1 cellular context compared by ENCODE assay signal in genomic region chr3:25582242-25582641, GRCh38.
A peak's percentile ranks its signal among the peaks of the same experiment; 100 is the strongest.
TF ChIP-seq lines count a peak whose summit lies in the region.

No MANE protein-coding gene starts in this region.

TF ChIP-seq in K562, 482 proteins besides CTCF, POLR2A, EP300 and RAD21 (continued from another document and continues in another):
- TF ChIP-seq HINFP (tag; conservative IDR thresholded peaks at IDR 0.05; ENCODE audit: low read depth) (no peak), SREBF1 (IDR thresholded peaks at IDR 0.05; ENCODE audit: borderline replicate concordance, low read depth, low read length) (no peak), NFRKB (IDR thresholded peaks at IDR 0.05; ENCODE audit: low read depth) (no peak), CTBP1 (IDR thresholded peaks at IDR 0.05; ENCODE audit: borderline replicate concordance) (peak; percentile 97), CTCFL (IDR thresholded peaks at IDR 0.05; ENCODE audit: borderline replicate concordance, insufficient read depth, low read depth, low read length, poor library complexity, severe bottlenecking) (no peak), NRF1 (conservative IDR thresholded peaks at IDR 0.05 in 1 of 2, IDR thresholded peaks at IDR 0.05 in 1 of 2) (peak; percentile 56 to 59), CEBPG (CRISPR knock-in tag; IDR thresholded peaks at IDR 0.05) (peak; percentile 41; the same call in 1 of the 2 replicates), CEBPG (tag; conservative IDR thresholded peaks at IDR 0.05 in 1 of 2, IDR thresholded peaks at IDR 0.05 in 1 of 2) (peak; percentile 47 to 72; a peak in 3 of 4 replicates), ZNF740 (CRISPR knock-in tag; IDR thresholded peaks at IDR 0.05) (no peak), ZNF740 (tag; IDR thresholded peaks at IDR 0.05) (no peak), ASH1L (IDR thresholded peaks at IDR 0.05; ENCODE audit: borderline replicate concordance, low read depth, partially characterized antibody) (no peak), PTBP1 (IDR thresholded peaks at IDR 0.05; ENCODE audit: low read depth, low read length) (no peak), ZFX (CRISPR knock-in tag; IDR thresholded peaks at IDR 0.05) (peak; percentile 50), PTRF (tag; IDR thresholded peaks at IDR 0.05) (no peak), ZBTB7A (IDR thresholded peaks at IDR 0.05; ENCODE audit: borderline replicate concordance, control insufficient read depth, low read depth, low read length) (peak; percentile 60; the same call in 1 of the 2 replicates), ZNF24 (IDR thresholded peaks at IDR 0.05) (no peak), OTX1 (CRISPR knock-in tag; IDR thresholded peaks at IDR 0.05) (no peak), ZBTB33 (CRISPR knock-in tag; IDR thresholded peaks at IDR 0.05) (no peak), SNIP1 (IDR thresholded peaks at IDR 0.05; ENCODE audit: low read depth) (no peak), HBP1 (CRISPR knock-in tag; IDR thresholded peaks at IDR 0.05) (no peak), CBX3 (IDR thresholded peaks at IDR 0.05; ENCODE audit: borderline replicate concordance in 1 of 2, low read length in 2 of 2) (peak in 1 of 2 experiments; percentile 62; a peak in 1 of 3 replicates), CUX1 (CRISPR knock-in tag; IDR thresholded peaks at IDR 0.05) (no peak), FOXK2 (conservative IDR thresholded peaks at IDR 0.05 in 1 of 2, IDR thresholded peaks at IDR 0.05 in 1 of 2; ENCODE audit: low read depth in 2 of 2) (peak; percentile 59 to 75; a peak in 3 of 4 replicates), SNAPC5 (CRISPR knock-in tag; IDR thresholded peaks at IDR 0.05) (no peak), DMBX1 (CRISPR knock-in tag; IDR thresholded peaks at IDR 0.05; ENCODE audit: borderline replicate concordance) (no peak), POLR2H (tag; IDR thresholded peaks at IDR 0.05; ENCODE audit: low read depth) (no peak), KLF13 (tag; IDR thresholded peaks at IDR 0.05; ENCODE audit: borderline replicate concordance, low read depth) (no peak), SNRNP70 (optimal IDR thresholded peaks at IDR 0.05; ENCODE audit: low read depth, low read length) (no peak), NFXL1 (CRISPR knock-in tag; IDR thresholded peaks at IDR 0.05) (no peak), THRA (IDR thresholded peaks at IDR 0.05) (no peak), L3MBTL2 (IDR thresholded peaks at IDR 0.05) (no peak), TAF9B (IDR thresholded peaks at IDR 0.05; ENCODE audit: partially characterized antibody) (no peak), ZNF165 (CRISPR knock-in tag; IDR thresholded peaks at IDR 0.05; ENCODE audit: borderline replicate concordance) (no peak), BMI1 (IDR thresholded peaks at IDR 0.05; ENCODE audit: low read length) (no peak), MNT (conservative IDR thresholded peaks at IDR 0.05) (peak in 1 of 2 experiments; percentile 59; a peak in 2 of 4 replicates), NR2C2 (CRISPR knock-in tag; IDR thresholded peaks at IDR 0.05) (no peak), NR2C2 (tag; IDR thresholded peaks at IDR 0.05) (peak; percentile 86), ZNF239 (CRISPR knock-in tag; IDR thresholded peaks at IDR 0.05) (no peak), RNF2 (IDR thresholded peaks at IDR 0.05) (no peak), ARNT (IDR thresholded peaks at IDR 0.05) (peak in 1 of 2 experiments; percentile 61; a peak in 1 of 4 replicates), KLF16 (IDR thresholded peaks at IDR 0.05) (no peak), FUS (optimal IDR thresholded peaks at IDR 0.05; ENCODE audit: low read depth, low read length) (no peak), LEF1 (IDR thresholded peaks at IDR 0.05) (no peak), WHSC1 (IDR thresholded peaks at IDR 0.05; ENCODE audit: low read length) (no peak), SMAD2 (IDR thresholded peaks at IDR 0.05; ENCODE audit: low read depth, low read length) (no peak), ZNF253 (CRISPR knock-in tag; conservative IDR thresholded peaks at IDR 0.05) (no peak), ZNF224 (CRISPR knock-in tag; IDR thresholded peaks at IDR 0.05) (no peak), TCF7 (IDR thresholded peaks at IDR 0.05; ENCODE audit: borderline replicate concordance) (no peak), KAT2B (IDR thresholded peaks at IDR 0.05; ENCODE audit: low read depth, low read length) (no peak), ZNF197 (CRISPR knock-in tag; IDR thresholded peaks at IDR 0.05; ENCODE audit: low read depth) (no peak), UBTF (IDR thresholded peaks at IDR 0.05; ENCODE audit: borderline replicate concordance in 1 of 2, low read depth in 2 of 2, low read length in 2 of 2) (peak; percentile 84 to 85; a peak in 2 of 4 replicates)
